In genomic region chr10:128907155-128907554, GRCh38 we compare ENCODE assay signal across 18 cellular contexts.
"Had no signal": no experiment of that assay in that cellular context is flagged by ENCODE, and none has a peak within 500 bp of the region (broad histone marks: within the 10 kb centered on the region; RNA-seq: fewer than 3 reads in every experiment).

No MANE protein-coding gene starts in this region.

- ATAC-seq: effector memory CD8-positive, alpha-beta T cell; left lobe of liver; natural killer cell; psoas muscle; right lobe of liver; stimulated activated effector memory CD8-positive, alpha-beta T cell treated with anti-CD3 and anti-CD28 coated beads, Interleukin-12 subunit alpha, Interleukin-12 subunit beta, amount 100 ng/mL, for 72 hours; stimulated activated naive CD8-positive, alpha-beta T cell treated with anti-CD3 and anti-CD28 coated beads, Interleukin-15, Interleukin-2, amounts not matched to agents 100 U/mL and 50 U/mL, for 24 hours had no signal

- H3K36me3 Mint-ChIP-seq: natural killer cell; neural progenitor cell; stimulated activated effector memory CD8-positive, alpha-beta T cell treated with anti-CD3 and anti-CD28 coated beads, Interleukin-12 subunit alpha, Interleukin-12 subunit beta, amount 100 ng/mL, for 72 hours had no signal

- H3K4me3 Mint-ChIP-seq: dendritic cell treated with granulocyte-macrophage colony-stimulating factor and Interleukin-4, amounts not matched to agents 40 ng/mL and 50 ng/mL, for 4 days; effector memory CD8-positive, alpha-beta T cell; natural killer cell; neural progenitor cell; stimulated activated effector memory CD8-positive, alpha-beta T cell treated with anti-CD3 and anti-CD28 coated beads, Interleukin-12 subunit alpha, Interleukin-12 subunit beta, amount 100 ng/mL, for 72 hours had no signal

- H3K4me1 ChIP-seq: neural progenitor cell, psoas muscle, right lobe of liver, suprapubic skin, thyroid gland, upper lobe of left lung, uterus had no signal

- H3K79me2 ChIP-seq: hepatocyte had no signal

- H3K36me3 ChIP-seq: esophagus muscularis mucosa, neural progenitor cell, right lobe of liver, suprapubic skin, thyroid gland, upper lobe of left lung, uterus had no signal

- H3K27ac Mint-ChIP-seq: dendritic cell treated with granulocyte-macrophage colony-stimulating factor and Interleukin-4, amounts not matched to agents 40 ng/mL and 50 ng/mL, for 4 days; effector memory CD8-positive, alpha-beta T cell; natural killer cell; neural progenitor cell; stimulated activated effector memory CD8-positive, alpha-beta T cell treated with anti-CD3 and anti-CD28 coated beads, Interleukin-12 subunit alpha, Interleukin-12 subunit beta, amount 100 ng/mL, for 72 hours had no signal

- H3K27me3 Mint-ChIP-seq: dendritic cell treated with granulocyte-macrophage colony-stimulating factor and Interleukin-4, amounts not matched to agents 40 ng/mL and 50 ng/mL, for 4 days; effector memory CD8-positive, alpha-beta T cell had no signal

- H2AFZ ChIP-seq: hepatocyte, neural progenitor cell had no signal

- H3K27me3 ChIP-seq: esophagus muscularis mucosa, neural progenitor cell, right lobe of liver, suprapubic skin, thyroid gland, upper lobe of left lung, uterus had no signal

- H3K4me3 ChIP-seq: esophagus muscularis mucosa, hepatocyte, neural progenitor cell, psoas muscle, right lobe of liver, suprapubic skin, thyroid gland, upper lobe of left lung, uterus had no signal

- H3K27ac ChIP-seq: neural progenitor cell, psoas muscle, right lobe of liver, suprapubic skin, thyroid gland, upper lobe of left lung, uterus had no signal

- H3K4me2 ChIP-seq: hepatocyte, neural progenitor cell had no signal

- H3K9me3 Mint-ChIP-seq: dendritic cell treated with granulocyte-macrophage colony-stimulating factor and Interleukin-4, amounts not matched to agents 40 ng/mL and 50 ng/mL, for 4 days; natural killer cell; stimulated activated effector memory CD8-positive, alpha-beta T cell treated with anti-CD3 and anti-CD28 coated beads, Interleukin-12 subunit alpha, Interleukin-12 subunit beta, amount 100 ng/mL, for 72 hours had no signal

- DNase-seq: effector memory CD8-positive, alpha-beta T cell; natural killer cell; psoas muscle; retina; right lobe of liver; stimulated activated CD4-positive, alpha-beta T cell treated with anti-CD3 and anti-CD28 coated beads, Interleukin-4, amount 100 ng/mL, for 1 hour; stimulated activated CD8-positive, alpha-beta memory T cell treated with anti-CD3 and anti-CD28 coated beads, Interleukin-4, amount 100 ng/mL, for 48 hours; stimulated activated naive CD8-positive, alpha-beta T cell treated with anti-CD3 and anti-CD28 coated beads, Interleukin-15, Interleukin-2, amounts not matched to agents 100 U/mL and 50 U/mL, for 24 hours; thyroid gland; uterus had no signal

- H3K4me1 Mint-ChIP-seq: natural killer cell; neural progenitor cell; stimulated activated effector memory CD8-positive, alpha-beta T cell treated with anti-CD3 and anti-CD28 coated beads, Interleukin-12 subunit alpha, Interleukin-12 subunit beta, amount 100 ng/mL, for 72 hours had no signal

- H3K9ac ChIP-seq: neural progenitor cell had no signal
